ENCODE assay signal across 12 cellular contexts in the genomic region with DNA sequence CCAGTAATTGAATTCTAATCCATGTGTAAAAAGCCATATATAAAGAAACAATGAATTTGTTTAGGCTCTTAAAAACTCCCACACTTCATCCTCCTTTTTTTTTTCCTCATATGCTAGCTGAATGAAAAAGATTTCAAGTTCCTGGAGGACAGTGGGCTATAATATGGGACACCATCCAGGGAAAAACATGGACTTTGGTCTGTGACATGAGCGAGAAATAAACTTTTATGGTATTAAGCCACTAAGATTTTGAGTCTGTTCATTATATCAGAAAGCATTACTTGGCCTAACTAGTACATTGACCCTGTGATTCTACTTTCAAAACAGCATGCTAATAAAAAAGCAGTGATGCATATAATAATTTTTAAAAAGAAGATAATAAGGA.
DNase-seq lines count a peak whose midpoint lies in the region; ATAC-seq, FAIRE-seq and TF ChIP-seq lines count a peak whose summit lies in the region.
"Had no signal": no experiment of that assay in that cellular context is flagged by ENCODE, and none has a peak within 500 bp of the region (broad histone marks: within the 10 kb centered on the region; RNA-seq: fewer than 3 reads in every experiment).

No MANE protein-coding gene starts in this region.

- in situ Hi-C loops in HepG2 (cut with HindIII; ENCODE audit: extremely low pct_ligation_motif_present, low pct_unique_long_range_greater_than_20kb) = no loop called here

- no peak for TF ChIP-seq RAD21 in liver (IDR thresholded peaks at IDR 0.05)
- no peak for TF ChIP-seq RAD21 in HepG2 (CRISPR knock-in tag; IDR thresholded peaks at IDR 0.05)

- H3K79me1 ChIP-seq in trophoblast cell (ENCODE audit: low read length) = no peaks in the 10 kb centered on the region

- no peak overlapping the region for H3K14ac ChIP-seq in trophoblast cell (ENCODE audit: low read length)

- H3K27ac ChIP-seq in liver (ENCODE audit: low read depth in 1 of 2, low read length in 2 of 2) (no peak overlapping the region), HepG2 (ENCODE audit: extremely low read length, insufficient read depth, low read length) (no peak overlapping the region), trophoblast cell (ENCODE audit: low read depth, low read length) (peak overlapping the region; percentile 44)
- H3K27ac ChIP-seq: RWPE1, SK-N-MC had no signal

- no peaks in the 10 kb centered on the region for H4K20me1 ChIP-seq in HepG2 (ENCODE audit: insufficient read depth, low read length)

- no peak overlapping the region for H2BK12ac ChIP-seq in trophoblast cell (ENCODE audit: low read length)

- H3K4me1 ChIP-seq in liver (ENCODE audit: control insufficient read depth in 4 of 4, insufficient read depth in 4 of 4, low read length in 3 of 4) = peaks cover 0 to 7% (median 3%) of the 10 kb centered on the region in 4 donors
- H3K4me1 ChIP-seq in HepG2 (ENCODE audit: insufficient read depth, low read length) = no peaks in the 10 kb centered on the region
- H3K4me1 ChIP-seq in trophoblast cell (ENCODE audit: control insufficient read depth in 1 of 2, insufficient read depth in 2 of 2, low read length in 2 of 2) = peaks cover 0 to 2% of the 10 kb centered on the region in 2 experiments
- H3K4me1 ChIP-seq: HAP-1 had no signal

- H3K18ac ChIP-seq in trophoblast cell (ENCODE audit: low read length) = no peak overlapping the region

- no peaks in the 10 kb centered on the region for H3K79me2 ChIP-seq in HepG2 (ENCODE audit: insufficient read depth, low read length)
- no peaks in the 10 kb centered on the region for H3K79me2 ChIP-seq in trophoblast cell (ENCODE audit: control insufficient read depth, insufficient read depth, low read length, poor library complexity)

- H2BK5ac ChIP-seq in trophoblast cell (ENCODE audit: low read depth, low read length, poor library complexity) = no peak overlapping the region

- no peak overlapping the region for H4K8ac ChIP-seq in trophoblast cell (ENCODE audit: low read depth, low read length)

- H2AK5ac ChIP-seq in trophoblast cell (ENCODE audit: low read length) = no peak overlapping the region

- no peak for DNase-seq in HepG2 (ENCODE audit: low spot score)
- DNase-seq in left colon = no peak
- DNase-seq in trophoblast cell = no peak
- no peak for DNase-seq in mesenteric fat pad (ENCODE audit: low spot score)
- DNase-seq in NCI-H2107 (lab: John Stamatoyannopoulos, UW) = no peak
- no peak for DNase-seq in DMS79 (lab: John Stamatoyannopoulos, UW)

- no peak overlapping the region for H3K4me2 ChIP-seq in HepG2 (ENCODE audit: low read depth, low read length)
- H3K4me2 ChIP-seq in trophoblast cell (ENCODE audit: low read length) = no peak overlapping the region

- H3K4me3 ChIP-seq in liver (ENCODE audit: low read depth in 1 of 3, low read length in 3 of 3) (no peak overlapping the region), HepG2 (replicated peaks in 1 of 3; ENCODE audit: insufficient read depth in 1 of 3, low read depth in 2 of 3, low read length in 3 of 3) (no peak overlapping the region), trophoblast cell (ENCODE audit: low read depth, low read length) (no peak overlapping the region)
- H3K4me3 ChIP-seq: HAP-1, K562, SK-N-MC had no signal

- intact Hi-C loops in HepG2 (cut with micrococcal nuclease; ENCODE audit: unreplicated experiment) (no loop called here), left colon (cut with DNase I, micrococcal nuclease) (no loop called here)

- no peak overlapping the region for H3K9ac ChIP-seq in liver (ENCODE audit: low read depth in 1 of 2, low read length in 2 of 2)
- H3K9ac ChIP-seq in HepG2 (ENCODE audit: insufficient read depth, low read depth, low read length) = no peak overlapping the region
- H3K9ac ChIP-seq in trophoblast cell (ENCODE audit: low read length) = no peak overlapping the region

- no peak overlapping the region for H2BK120ac ChIP-seq in trophoblast cell (ENCODE audit: insufficient read depth, low read length, poor library complexity)

- no TSS peak for BruUV-seq in HepG2 (replicated peaks; lab: Mats Ljungman, UMichigan)

- no peak overlapping the region for H3K4ac ChIP-seq in trophoblast cell (ENCODE audit: low read depth, low read length)

- no peaks in the 10 kb centered on the region for H3K36me3 ChIP-seq in liver (ENCODE audit: control insufficient read depth in 4 of 4, insufficient read depth in 3 of 4, low read depth in 1 of 4, low read length in 3 of 4)
- no peaks in the 10 kb centered on the region for H3K36me3 ChIP-seq in HepG2 (replicated peaks in 1 of 2; ENCODE audit: control insufficient read depth in 1 of 2, insufficient read depth in 2 of 2, low read length in 2 of 2)
- H3K36me3 ChIP-seq in trophoblast cell (ENCODE audit: control insufficient read depth in 1 of 2, insufficient read depth in 2 of 2, low read length in 2 of 2) = no peaks in the 10 kb centered on the region
- H3K36me3 ChIP-seq: HAP-1 had no signal

- no peaks in the 10 kb centered on the region for H3K27me3 ChIP-seq in liver (ENCODE audit: control insufficient read depth in 4 of 4, insufficient read depth in 4 of 4, low read length in 3 of 4)
- H3K27me3 ChIP-seq in HepG2 (ENCODE audit: control insufficient read depth in 1 of 2, insufficient read depth in 2 of 2, low read length in 2 of 2) = no peaks in the 10 kb centered on the region
- no peaks in the 10 kb centered on the region for H3K27me3 ChIP-seq in trophoblast cell (ENCODE audit: insufficient read depth, low read length)

- TF ChIP-seq EP300 in HepG2 (IDR thresholded peaks at IDR 0.05; ENCODE audit: low read depth in 2 of 2, low read length in 2 of 2) = no peak
- TF ChIP-seq EP300 in HepG2 (CRISPR knock-in tag; IDR thresholded peaks at IDR 0.05; ENCODE audit: borderline replicate concordance) = no peak

- no peak for ATAC-seq in HepG2
- peak; percentile 97 for ATAC-seq in left colon
- ATAC-seq: Panc1 had no signal

- no peak overlapping the region for H4K12ac ChIP-seq in trophoblast cell (ENCODE audit: low read depth, low read length)

- H2AFZ ChIP-seq in HepG2 (ENCODE audit: low read length) = no peak overlapping the region
- H2AFZ ChIP-seq in trophoblast cell (ENCODE audit: insufficient read depth, low read length, poor library complexity) = no peak overlapping the region

- no peak for TF ChIP-seq POLR2A in HepG2 (IDR thresholded peaks at IDR 0.05; ENCODE audit: insufficient read depth in 1 of 2, low read depth in 2 of 2, low read length in 2 of 2)

- 26% methylated on average over 1 of the region's 1 CpG for WGBS in liver
- 0% methylated on average over 1 of the region's 1 CpG for WGBS in HepG2 (ENCODE audit: low lambda C conversion rate)
- no CpG with 5 or more reads among the region's 1 CpG for WGBS in trophoblast cell (ENCODE audit: extremely low coverage, insufficient coverage, insufficient read length)

- POLR2A ChIA-PET in HepG2 (lab: Yijun Ruan, JAX) = no interaction called here

- no peak overlapping the region for H4K91ac ChIP-seq in trophoblast cell (ENCODE audit: low read depth, low read length)

- H3K9me3 ChIP-seq in liver (ENCODE audit: control insufficient read depth in 4 of 4, low read length in 3 of 4) = peaks cover 7 to 16% (median 9%) of the 10 kb centered on the region in 4 donors
- H3K9me3 ChIP-seq in HepG2 (ENCODE audit: low read length) = peaks cover 35% of the 10 kb centered on the region
- peaks cover 4% of the 10 kb centered on the region for H3K9me3 ChIP-seq in trophoblast cell (ENCODE audit: insufficient read depth, low read depth, low read length)

- H3K23ac ChIP-seq in trophoblast cell (ENCODE audit: low read length) = no peak overlapping the region

- TF ChIP-seq CTCF in liver (IDR thresholded peaks at IDR 0.05; ENCODE audit: low read depth, low read length, missing input control) = no peak
- no peak for TF ChIP-seq CTCF in HepG2 (CRISPR knock-in tag; IDR thresholded peaks at IDR 0.05)

- CTCF ChIA-PET in HepG2 (lab: Yijun Ruan, JAX; ENCODE audit: low intra/inter-chr PET ratio, low total read pairs) = no interaction called here

- FAIRE-seq in HepG2 (lab: Jason Lieb, UNC) = no peak
- FAIRE-seq: K562 had no signal

TF ChIP-seq in liver, 16 proteins besides CTCF, POLR2A, EP300 and RAD21:
- peak; percentile 53 to 55 for TF ChIP-seq HNF4A (conservative IDR thresholded peaks at IDR 0.05)
- TF ChIP-seq NR2F2 (IDR thresholded peaks at IDR 0.05) = no peak

TF ChIP-seq in HepG2, 621 proteins besides CTCF, POLR2A, EP300 and RAD21 (continues in another document):
- no peak for TF ChIP-seq DPF2 (CRISPR knock-in tag; IDR thresholded peaks at IDR 0.05; ENCODE audit: borderline replicate concordance, low read depth)
- no peak for TF ChIP-seq NFYB (CRISPR knock-in tag; IDR thresholded peaks at IDR 0.05)
- TF ChIP-seq STAG1 (CRISPR knock-in tag; IDR thresholded peaks at IDR 0.05) = no peak
- TF ChIP-seq, protein P1, sequence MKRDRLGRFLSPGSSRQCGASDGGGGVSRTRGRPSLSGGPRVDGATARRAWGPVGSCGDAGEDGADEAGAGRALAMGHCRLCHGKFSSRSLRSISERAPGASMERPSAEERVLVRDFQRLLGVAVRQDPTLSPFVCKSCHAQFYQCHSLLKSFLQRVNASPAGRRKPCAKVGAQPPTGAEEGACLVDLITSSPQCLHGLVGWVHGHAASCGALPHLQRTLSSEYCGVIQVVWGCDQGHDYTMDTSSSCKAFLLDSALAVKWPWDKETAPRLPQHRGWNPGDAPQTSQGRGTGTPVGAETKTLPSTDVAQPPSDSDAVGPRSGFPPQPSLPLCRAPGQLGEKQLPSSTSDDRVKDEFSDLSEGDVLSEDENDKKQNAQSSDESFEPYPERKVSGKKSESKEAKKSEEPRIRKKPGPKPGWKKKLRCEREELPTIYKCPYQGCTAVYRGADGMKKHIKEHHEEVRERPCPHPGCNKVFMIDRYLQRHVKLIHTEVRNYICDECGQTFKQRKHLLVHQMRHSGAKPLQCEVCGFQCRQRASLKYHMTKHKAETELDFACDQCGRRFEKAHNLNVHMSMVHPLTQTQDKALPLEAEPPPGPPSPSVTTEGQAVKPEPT (CRISPR knock-in tag; IDR thresholded peaks at IDR 0.05; ENCODE audit: low read depth) = no peak
- TF ChIP-seq, protein P2, sequence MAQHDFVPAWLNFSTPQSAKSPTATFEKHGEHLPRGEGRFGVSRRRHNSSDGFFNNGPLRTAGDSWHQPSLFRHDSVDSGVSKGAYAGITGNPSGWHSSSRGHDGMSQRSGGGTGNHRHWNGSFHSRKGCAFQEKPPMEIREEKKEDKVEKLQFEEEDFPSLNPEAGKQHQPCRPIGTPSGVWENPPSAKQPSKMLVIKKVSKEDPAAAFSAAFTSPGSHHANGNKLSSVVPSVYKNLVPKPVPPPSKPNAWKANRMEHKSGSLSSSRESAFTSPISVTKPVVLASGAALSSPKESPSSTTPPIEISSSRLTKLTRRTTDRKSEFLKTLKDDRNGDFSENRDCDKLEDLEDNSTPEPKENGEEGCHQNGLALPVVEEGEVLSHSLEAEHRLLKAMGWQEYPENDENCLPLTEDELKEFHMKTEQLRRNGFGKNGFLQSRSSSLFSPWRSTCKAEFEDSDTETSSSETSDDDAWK (CRISPR knock-in tag; IDR thresholded peaks at IDR 0.05) = no peak
- TF ChIP-seq, protein P3, sequence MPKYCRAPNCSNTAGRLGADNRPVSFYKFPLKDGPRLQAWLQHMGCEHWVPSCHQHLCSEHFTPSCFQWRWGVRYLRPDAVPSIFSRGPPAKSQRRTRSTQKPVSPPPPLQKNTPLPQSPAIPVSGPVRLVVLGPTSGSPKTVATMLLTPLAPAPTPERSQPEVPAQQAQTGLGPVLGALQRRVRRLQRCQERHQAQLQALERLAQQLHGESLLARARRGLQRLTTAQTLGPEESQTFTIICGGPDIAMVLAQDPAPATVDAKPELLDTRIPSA (CRISPR knock-in tag; IDR thresholded peaks at IDR 0.05; ENCODE audit: borderline replicate concordance) = no peak
